Comparison of ENCODE assay signal across 19 cellular contexts in genomic region chr20:24912397-24913075, GRCh38. TPM values are rescaled to one million over a fixed set of nuclear protein-coding genes. Genes with fewer than 3 reads are reported as not detected.
DNase-seq lines count a peak whose midpoint lies in the region; ATAC-seq lines count a peak whose summit lies in the region.
"Had no signal": no experiment of that assay in that cellular context is flagged by ENCODE, and none has a peak within 500 bp of the region (broad histone marks: within the 10 kb centered on the region; RNA-seq: fewer than 3 reads in every experiment).

No MANE protein-coding gene starts in this region.

- H3K79me2 ChIP-seq in mesendoderm (ENCODE audit: control insufficient read depth, insufficient read depth, low read length) = no peaks in the 10 kb centered on the region

- no peak overlapping the region for H3K9ac ChIP-seq in mesendoderm (ENCODE audit: low read length)

- H3K23ac ChIP-seq in mesendoderm (ENCODE audit: low read length) = peak overlapping the region; percentile 24

- H2BK120ac ChIP-seq in mesendoderm (ENCODE audit: low read depth, low read length) = no peak overlapping the region

- no peak overlapping the region for H2BK15ac ChIP-seq in mesendoderm (replicated peaks; ENCODE audit: low read depth)

- no peak overlapping the region for H3K18ac ChIP-seq in mesendoderm (ENCODE audit: low read length)

- no peak overlapping the region for H3K4me3 Mint-ChIP-seq in activated naive CD8-positive, alpha-beta T cell treated with anti-CD3 and anti-CD28 coated beads for 36 hours
- H3K4me3 Mint-ChIP-seq: CD14-positive monocyte; CD8-positive, alpha-beta T cell had no signal

- no peak for ATAC-seq in GM21526 (IDR thresholded peaks at IDR 0.05; ENCODE audit: low FRiP score, unreplicated experiment)
- no peak for ATAC-seq in HG03520 (IDR thresholded peaks at IDR 0.05; ENCODE audit: unreplicated experiment)
- ATAC-seq: A549; CD8-positive, alpha-beta T cell; HCT116 had no signal

- no peak overlapping the region for H3K4me3 ChIP-seq in mesendoderm (ENCODE audit: low read length)
- H3K4me3 ChIP-seq: A549 had no signal

- no peak overlapping the region for H2BK5ac ChIP-seq in mesendoderm (ENCODE audit: low read length)

- no peaks in the 10 kb centered on the region for H3K4me1 Mint-ChIP-seq in activated naive CD8-positive, alpha-beta T cell treated with anti-CD3 and anti-CD28 coated beads for 36 hours
- H3K4me1 Mint-ChIP-seq: CD14-positive monocyte had no signal

- no peak overlapping the region for H3K4me2 ChIP-seq in mesendoderm (ENCODE audit: low read length)
- H3K4me2 ChIP-seq: A549 had no signal

- no peak overlapping the region for H4K8ac ChIP-seq in mesendoderm (ENCODE audit: low read depth, low read length)

- no peak overlapping the region for H4K5ac ChIP-seq in mesendoderm (ENCODE audit: low read length)

- no peaks in the 10 kb centered on the region for H3K4me1 ChIP-seq in mesendoderm (ENCODE audit: control insufficient read depth, low read depth, low read length)
- H3K4me1 ChIP-seq: A549 had no signal

- no peak overlapping the region for H2AK5ac ChIP-seq in mesendoderm (ENCODE audit: low read length)

- H3K56ac ChIP-seq in mesendoderm (ENCODE audit: low read length) = no peak overlapping the region

- no peaks in the 10 kb centered on the region for H3K79me1 ChIP-seq in mesendoderm (ENCODE audit: low read length)

- no peaks in the 10 kb centered on the region for H3K27me3 Mint-ChIP-seq in activated naive CD8-positive, alpha-beta T cell treated with anti-CD3 and anti-CD28 coated beads for 36 hours

- no peak overlapping the region for H3K4ac ChIP-seq in mesendoderm (ENCODE audit: low read depth, low read length)

- no peak overlapping the region for H3K27ac Mint-ChIP-seq in activated naive CD8-positive, alpha-beta T cell treated with anti-CD3 and anti-CD28 coated beads for 36 hours
- H3K27ac Mint-ChIP-seq: CD14-positive monocyte; CD8-positive, alpha-beta T cell had no signal

- no peaks in the 10 kb centered on the region for H3K27me3 ChIP-seq in mesendoderm (ENCODE audit: insufficient read depth, low read length, poor library complexity)

- peaks cover 2% of the 10 kb centered on the region for H3K9me3 Mint-ChIP-seq in activated naive CD8-positive, alpha-beta T cell treated with anti-CD3 and anti-CD28 coated beads for 36 hours

- WGBS in mesendoderm (ENCODE audit: extremely low coverage, insufficient coverage, low lambda C conversion rate) = no CpG with 5 or more reads among the region's 8 CpGs

- H3K36me3 Mint-ChIP-seq in activated naive CD8-positive, alpha-beta T cell treated with anti-CD3 and anti-CD28 coated beads for 36 hours = peaks cover 3% of the 10 kb centered on the region
- H3K36me3 Mint-ChIP-seq: CD14-positive monocyte had no signal

- H3K27ac ChIP-seq in mesendoderm (ENCODE audit: low read depth, low read length) = no peak overlapping the region
- H3K27ac ChIP-seq: A549 had no signal

- peak; percentile 35 for DNase-seq in activated CD8-positive, alpha-beta memory T cell treated with anti-CD3 and anti-CD28 coated beads, Interleukin-2, amount 50 U/mL, for 48 hours
- DNase-seq in ecto neural progenitor cell (ENCODE audit: low spot score) (peak; percentile 18), mesendoderm (no peak), posterior vena cava (ENCODE audit: low spot score) (peak; percentile 34), NCI-H2029 (lab: John Stamatoyannopoulos, UW) (no peak)
- no peak for DNase-seq in activated naive CD8-positive, alpha-beta T cell treated with anti-CD3 and anti-CD28 coated beads for 36 hours
- DNase-seq: COR-L47, DMS153, DND-41, GDM1, IMR-90 had no signal

- no peaks in the 10 kb centered on the region for H3K36me3 ChIP-seq in mesendoderm (ENCODE audit: control insufficient read depth, insufficient read depth, low read length)

- intact Hi-C loops in posterior vena cava (cut with DNase I) = loop anchor here (10.0 kb wide), 2 partner anchors 408 to 748 kb away; no protein-coding TSS in a partner anchor

RNA-seq across cellular contexts. Expression of gene CST7, which starts 36.5 kb away (rescaled TPM):
- polyA plus RNA-seq in mesendoderm (2013, experiment 1 of 2) = not detected
- not detected for polyA plus RNA-seq in mesendoderm (2013, experiment 2 of 2)
- 1 to 10 TPM; 2.5 to 3.4 TPM for total RNA-seq in posterior vena cava
- total RNA-seq in activated naive CD8-positive, alpha-beta T cell treated with anti-CD3 and anti-CD28 coated beads for 36 hours = 10 to 100 TPM; 41.5 to 44.7 TPM
- total RNA-seq: HT-29, IMR-90 had no signal
- polyA plus RNA-seq: A549, BJ, IMR-90 had no signal

Comparison
In these comparisons a context has a peak if more than half of its experiments do, and no peak if none do; other contexts are left out.
1. DNase-seq: peak in activated CD8-positive, alpha-beta memory T cell treated with anti-CD3 and anti-CD28 coated beads, Interleukin-2, amount 50 U/mL, for 48 hours (single experiment), ecto neural progenitor cell (single experiment) and posterior vena cava (single experiment); none in mesendoderm (single experiment), activated naive CD8-positive, alpha-beta T cell treated with anti-CD3 and anti-CD28 coated beads for 36 hours (single experiment) and NCI-H2029 (single experiment).
2. RNA of gene CST7, which starts 36.5 kb away (total RNA-seq): 41.5 to 44.7 TPM in activated naive CD8-positive, alpha-beta T cell treated with anti-CD3 and anti-CD28 coated beads for 36 hours; 2.5 to 3.4 TPM in posterior vena cava; every median in the first group is over 4 times any median in the second.